ENCODE assay signal across 8 cellular contexts in genomic region chr1:39933956-39934941, GRCh38. TPM values are rescaled to one million over a fixed set of nuclear protein-coding genes. Genes with fewer than 3 reads are reported as not detected.
DNase-seq lines count a peak whose midpoint lies in the region; ATAC-seq and TF ChIP-seq lines count a peak whose summit lies in the region.

No MANE protein-coding gene starts in this region.

- no peak overlapping the region for H3K4me3 Mint-ChIP-seq in stimulated activated naive B cell treated with anti-CD40 and anti-IgM and Interleukin-4, amounts not matched to agents 10 μg/mL and 1 μg/mL and 100 μg/mL, for 72 hours
- H3K4me3 Mint-ChIP-seq in activated T-helper 17 cell treated with anti-CD3 and anti-CD28 coated beads, Interleukin-2, amount 50 U/mL, for 72 hours: no peak overlapping the region

- TF ChIP-seq CTCF in IMR-90 (conservative IDR thresholded peaks at IDR 0.05; ENCODE audit: low read depth, low read length) (no peak), body of pancreas (IDR thresholded peaks at IDR 0.05) (no peak), tibial nerve (IDR thresholded peaks at IDR 0.05) (no peak)

- BruUV-seq in IMR-90 (replicated peaks; lab: Mats Ljungman, UMichigan): no TSS peak

- peaks cover 6% of the 10 kb centered on the region for H3K4me1 ChIP-seq in IMR-90 (ENCODE audit: control insufficient read depth, insufficient read depth, low read length)
- H3K4me1 ChIP-seq in body of pancreas: peaks cover 17% of the 10 kb centered on the region
- peaks cover 0 to 6% (median 0%) of the 10 kb centered on the region in 4 donors for H3K4me1 ChIP-seq in tibial nerve

- H3K27ac Mint-ChIP-seq in stimulated activated naive B cell treated with anti-CD40 and anti-IgM and Interleukin-4, amounts not matched to agents 10 μg/mL and 1 μg/mL and 100 μg/mL, for 72 hours: no peak overlapping the region
- no peak overlapping the region for H3K27ac Mint-ChIP-seq in activated T-helper 17 cell treated with anti-CD3 and anti-CD28 coated beads, Interleukin-2, amount 50 U/mL, for 72 hours

- in situ Hi-C loops in IMR-90 (cut with MboI; ENCODE audit: low sequenced_read_pairs): no loop called here

- 0 out of 2 replicates have a peak overlapping the region, but pooled peaks have one; percentile 5 for H4K91ac ChIP-seq in IMR-90 (ENCODE audit: insufficient read depth, low read depth, low read length)

- ATAC-seq in IMR-90 (ENCODE audit: low read depth) (peak; percentile 99), body of pancreas (peak; percentile 92), left colon (peak; percentile 94), GM19035 (IDR thresholded peaks at IDR 0.05; ENCODE audit: unreplicated experiment) (no peak)
- no peak for ATAC-seq in stimulated activated naive B cell treated with anti-CD40 and anti-IgM and Interleukin-4, amounts not matched to agents 10 μg/mL and 1 μg/mL and 100 μg/mL, for 72 hours (replicated peaks)
- no peak for ATAC-seq in activated T-helper 17 cell treated with anti-CD3 and anti-CD28 coated beads, Interleukin-2, amount 50 U/mL, for 72 hours (replicated peaks)

- no peak overlapping the region for H3K23ac ChIP-seq in IMR-90 (ENCODE audit: low read depth, low read length)

- no peak for TF ChIP-seq POLR2A in IMR-90 (IDR thresholded peaks at IDR 0.05; ENCODE audit: low read depth, low read length)
- no peak for TF ChIP-seq POLR2A in body of pancreas (IDR thresholded peaks at IDR 0.05)
- TF ChIP-seq POLR2A in tibial nerve (IDR thresholded peaks at IDR 0.05): no peak

- H3K56ac ChIP-seq in IMR-90 (ENCODE audit: extremely low read depth, insufficient read depth, low read length): no peak overlapping the region

- H3K36me3 ChIP-seq in IMR-90 (ENCODE audit: control insufficient read depth, insufficient read depth, low read length) (no peaks in the 10 kb centered on the region), body of pancreas (replicated peaks in 1 of 2; ENCODE audit: insufficient read depth in 1 of 2, low read depth in 2 of 2) (no peaks in the 10 kb centered on the region), tibial nerve (no peaks in the 10 kb centered on the region)

- TF ChIP-seq RAD21 in IMR-90 (IDR thresholded peaks at IDR 0.05; ENCODE audit: low read length): no peak

- peaks cover 10 to 17% of the 10 kb centered on the region in 2 donors for H3K4me1 Mint-ChIP-seq in stimulated activated naive B cell treated with anti-CD40 and anti-IgM and Interleukin-4, amounts not matched to agents 10 μg/mL and 1 μg/mL and 100 μg/mL, for 72 hours
- H3K4me1 Mint-ChIP-seq in activated T-helper 17 cell treated with anti-CD3 and anti-CD28 coated beads, Interleukin-2, amount 50 U/mL, for 72 hours: no peaks in the 10 kb centered on the region

- no peaks in the 10 kb centered on the region for H4K20me1 ChIP-seq in IMR-90 (ENCODE audit: insufficient read depth, low read length)

- dilution Hi-C loops in IMR-90 (cut with HindIII; ENCODE audit: low sequenced_read_pairs, unreplicated experiment): no loop called here

- peaks cover 3% of the 10 kb centered on the region for H3K9me1 ChIP-seq in IMR-90 (ENCODE audit: insufficient read depth, low read length)

- intact Hi-C loops in IMR-90 (cut with micrococcal nuclease): no loop called here
- intact Hi-C loops in body of pancreas (cut with DNase I): no loop called here
- intact Hi-C loops in left colon (cut with DNase I, micrococcal nuclease): no loop called here

- H2BK120ac ChIP-seq in IMR-90 (ENCODE audit: low read depth, low read length): peak overlapping the region; percentile 14; the same call in 1 of the 2 replicates

- CTCF ChIA-PET in IMR-90 (lab: Yijun Ruan, JAX): no interaction called here

- H3K27me3 ChIP-seq in IMR-90 (ENCODE audit: control insufficient read depth, insufficient read depth, low read length) (no peaks in the 10 kb centered on the region), body of pancreas (no peaks in the 10 kb centered on the region), tibial nerve (no peaks in the 10 kb centered on the region)

- H3K4ac ChIP-seq in IMR-90 (ENCODE audit: low read depth, low read length): peak overlapping the region; percentile 44

- no peaks in the 10 kb centered on the region for H3K79me1 ChIP-seq in IMR-90 (ENCODE audit: low read depth in 1 of 2, low read length in 2 of 2)

- no peak overlapping the region for H3K9ac ChIP-seq in IMR-90 (ENCODE audit: low read depth, low read length)

- H2BK20ac ChIP-seq in IMR-90 (ENCODE audit: low read depth, low read length): peak overlapping the region; percentile 23; the same call in 1 of the 2 replicates

- TF ChIP-seq EP300 in tibial nerve (IDR thresholded peaks at IDR 0.05): peak; percentile 42 to 92

- peak overlapping the region; percentile 26; the same call in 1 of the 2 replicates for H3K14ac ChIP-seq in IMR-90 (replicated peaks; ENCODE audit: low read depth, low read length)

- POLR2A ChIA-PET in IMR-90 (lab: Charles Lee; ENCODE audit: unreplicated experiment): interaction anchor here (0.6 kb wide), 1 partner anchor 243 kb away, joined by 4 read pairs; the partner anchor contains the start of gene HPCAL4

- 19% methylated on average over 9 of the region's 12 CpGs; no CpG with 5 or more reads in 1 of the 2 experiments for WGBS in IMR-90 (ENCODE audit: extremely low coverage in 2 of 2, insufficient read length in 1 of 2), 2 experiments
- WGBS in body of pancreas, 2 donors: 11 to 13% methylated on average over 11 to 12 of the region's 12 CpGs
- WGBS in tibial nerve, 2 donors: 51 to 53% methylated on average over 12 of the region's 12 CpGs

- H3K36me3 Mint-ChIP-seq in stimulated activated naive B cell treated with anti-CD40 and anti-IgM and Interleukin-4, amounts not matched to agents 10 μg/mL and 1 μg/mL and 100 μg/mL, for 72 hours: no peaks in the 10 kb centered on the region
- H3K36me3 Mint-ChIP-seq in activated T-helper 17 cell treated with anti-CD3 and anti-CD28 coated beads, Interleukin-2, amount 50 U/mL, for 72 hours (ENCODE audit: low read depth): no peaks in the 10 kb centered on the region

- H3K27me3 Mint-ChIP-seq in stimulated activated naive B cell treated with anti-CD40 and anti-IgM and Interleukin-4, amounts not matched to agents 10 μg/mL and 1 μg/mL and 100 μg/mL, for 72 hours: peaks cover 5 to 11% of the 10 kb centered on the region in 2 donors
- peaks cover 3% of the 10 kb centered on the region for H3K27me3 Mint-ChIP-seq in activated T-helper 17 cell treated with anti-CD3 and anti-CD28 coated beads, Interleukin-2, amount 50 U/mL, for 72 hours

- H2BK5ac ChIP-seq in IMR-90 (ENCODE audit: low read depth, low read length, poor library complexity, severe bottlenecking): peak overlapping the region; percentile 64

- H4K8ac ChIP-seq in IMR-90 (ENCODE audit: low read depth in 2 of 2, low read length in 2 of 2): peak overlapping the region in 1 of 2 experiments; percentile 31; a peak in 1 of 4 replicates

- no peaks in the 10 kb centered on the region for H3K9me3 Mint-ChIP-seq in stimulated activated naive B cell treated with anti-CD40 and anti-IgM and Interleukin-4, amounts not matched to agents 10 μg/mL and 1 μg/mL and 100 μg/mL, for 72 hours
- H3K9me3 Mint-ChIP-seq in activated T-helper 17 cell treated with anti-CD3 and anti-CD28 coated beads, Interleukin-2, amount 50 U/mL, for 72 hours: no peaks in the 10 kb centered on the region

- H2AK9ac ChIP-seq in IMR-90 (replicated peaks; ENCODE audit: low read depth, low read length, poor library complexity): peak overlapping the region; percentile 3

- H2AFZ ChIP-seq in IMR-90 (replicated peaks; ENCODE audit: low read length, poor library complexity): peak overlapping the region; percentile 86

- H3K9me3 ChIP-seq in IMR-90 (ENCODE audit: control insufficient read depth, insufficient read depth, low read length): no peaks in the 10 kb centered on the region
- no peaks in the 10 kb centered on the region for H3K9me3 ChIP-seq in body of pancreas
- no peaks in the 10 kb centered on the region for H3K9me3 ChIP-seq in tibial nerve

- no peak overlapping the region for H3K4me3 ChIP-seq in IMR-90 (ENCODE audit: insufficient read depth, low read depth, low read length)
- no peak overlapping the region for H3K4me3 ChIP-seq in body of pancreas
- no peak overlapping the region for H3K4me3 ChIP-seq in tibial nerve

- peak overlapping the region; percentile 29 for H3K4me2 ChIP-seq in IMR-90 (ENCODE audit: low read depth, low read length)

- peak overlapping the region; percentile 21 for H3K18ac ChIP-seq in IMR-90 (ENCODE audit: low read depth, low read length)

- peak overlapping the region; percentile 59 for H3K27ac ChIP-seq in IMR-90 (ENCODE audit: insufficient read depth, low read length)
- peak overlapping the region; percentile 34 to 84 (median 72) for H3K27ac ChIP-seq in body of pancreas
- peak overlapping the region in 3 of 4 donors; percentile 52 to 69 (median 60) for H3K27ac ChIP-seq in tibial nerve

- no peak overlapping the region for H4K5ac ChIP-seq in IMR-90 (ENCODE audit: low read depth, low read length)

- peak overlapping the region; percentile 7; the same call in 1 of the 2 replicates for H2AK5ac ChIP-seq in IMR-90 (ENCODE audit: low read depth, low read length)

- no peak overlapping the region; the same call in 2 of the 3 replicates for H2BK15ac ChIP-seq in IMR-90 (ENCODE audit: low read depth, low read length)

- DNase-seq in IMR-90 (peak; percentile 91), body of pancreas (peak; percentile 64 to 93 (median 83)), left colon (peak; percentile 79 to 95), tibial nerve (ENCODE audit: low spot score in 2 of 2) (peak; percentile 62 to 86)
- DNase-seq in stimulated activated naive B cell treated with anti-CD40 and anti-IgM and Interleukin-4, amounts not matched to agents 10 μg/mL and 1 μg/mL and 100 μg/mL, for 72 hours: no peak
- DNase-seq in activated CD4-positive, alpha-beta T cell treated with anti-CD3 and anti-CD28 coated beads for 48 hours: no peak

RNA-seq across cellular contexts. Expression of gene MFSD2A, which starts 20.7 kb away (rescaled TPM):
- total RNA-seq in IMR-90 (2012; rRNA removed) (5.0 and 5.7 TPM in 2 replicates), body of pancreas (under 1 TPM; 0.33 to 0.52 TPM), left colon (10 to 100 TPM; 27.9 to 35.7 TPM), tibial nerve (10 to 100 TPM in 3 of 4 donors, 1 to 10 TPM in 1; 6.0 to 24.3 (median 18.1) TPM)
- polyA plus RNA-seq in IMR-90 (2012; rRNA removed): 6.7 and 7.3 TPM in 2 replicates
- polyA plus RNA-seq in IMR-90 (2012; cell fraction: cytosol; rRNA removed): 3.7 and 5.3 TPM in 2 replicates
- 13.7 and 18.4 TPM in 2 replicates for polyA plus RNA-seq in IMR-90 (2012; cell fraction: nucleus; rRNA removed; ENCODE audit: low replicate concordance)
- total RNA-seq in activated T-helper 17 cell treated with anti-CD3 and anti-CD28 coated beads, Interleukin-2, amount 50 U/mL, for 72 hours: 10 to 100 TPM in 1 of 2 donors, 1 to 10 TPM in 1; 8.1 to 10.3 TPM

RNA-seq across cellular contexts. Expression of gene MYCL, which starts 32.5 kb away (rescaled TPM):
- total RNA-seq in IMR-90 (2012; rRNA removed): 0.56 and 0.72 TPM in 2 replicates
- 0.75 and 0.87 TPM in 2 replicates for polyA plus RNA-seq in IMR-90 (2012; rRNA removed)
- polyA plus RNA-seq in IMR-90 (2012; cell fraction: cytosol; rRNA removed): 0.42 and 0.52 TPM in 2 replicates
- 0.36 and 0.41 TPM in 2 replicates for polyA plus RNA-seq in IMR-90 (2012; cell fraction: nucleus; rRNA removed; ENCODE audit: low replicate concordance)
- 10 to 100 TPM; 28.3 to 33.0 TPM for total RNA-seq in body of pancreas
- total RNA-seq in left colon: 10 to 100 TPM; 13.7 to 15.4 TPM
- 1 to 10 TPM in 1 of 4 donors, under 1 TPM in 3; 0.30 to 1.8 (median 0.86) TPM for total RNA-seq in tibial nerve
- under 1 TPM in 1 of 2 donors, not detected in 1; 0.09 TPM for total RNA-seq in activated T-helper 17 cell treated with anti-CD3 and anti-CD28 coated beads, Interleukin-2, amount 50 U/mL, for 72 hours

RNA-seq across cellular contexts. Expression of gene TRIT1, which starts 50.9 kb away (rescaled TPM):
- total RNA-seq in IMR-90 (2012; rRNA removed): 27.8 and 29.2 TPM in 2 replicates
- 10.8 and 13.5 TPM in 2 replicates for polyA plus RNA-seq in IMR-90 (2012; rRNA removed)
- 3.8 and 4.7 TPM in 2 replicates for polyA plus RNA-seq in IMR-90 (2012; cell fraction: cytosol; rRNA removed)
- 9.5 and 28.8 TPM in 2 replicates for polyA plus RNA-seq in IMR-90 (2012; cell fraction: nucleus; rRNA removed; ENCODE audit: low replicate concordance)
- 10 to 100 TPM; 15.8 to 30.7 TPM for total RNA-seq in body of pancreas
- 10 to 100 TPM; 12.1 to 17.0 TPM for total RNA-seq in left colon
- 10 to 100 TPM; 17.4 to 29.8 (median 27.4) TPM for total RNA-seq in tibial nerve
- total RNA-seq in activated T-helper 17 cell treated with anti-CD3 and anti-CD28 coated beads, Interleukin-2, amount 50 U/mL, for 72 hours: 10 to 100 TPM; 33.6 to 41.0 TPM

Comparison
In these comparisons a context has a peak if more than half of its experiments do, and no peak if none do; other contexts are left out.
1. ATAC-seq: peak in IMR-90 (single experiment), body of pancreas (single experiment) and left colon (single experiment); none in GM19035 (single experiment), stimulated activated naive B cell treated with anti-CD40 and anti-IgM and Interleukin-4, amounts not matched to agents 10 μg/mL and 1 μg/mL and 100 μg/mL, for 72 hours (0 of 2) and activated T-helper 17 cell treated with anti-CD3 and anti-CD28 coated beads, Interleukin-2, amount 50 U/mL, for 72 hours (single experiment).
2. DNase-seq: peak in IMR-90 (single experiment), body of pancreas (4 of 4), left colon (2 of 2) and tibial nerve (2 of 2); none in stimulated activated naive B cell treated with anti-CD40 and anti-IgM and Interleukin-4, amounts not matched to agents 10 μg/mL and 1 μg/mL and 100 μg/mL, for 72 hours (single experiment) and activated CD4-positive, alpha-beta T cell treated with anti-CD3 and anti-CD28 coated beads for 48 hours (single experiment).
3. Peak in every context shown above with its lines, with median percentiles within 50 percentile points of each other: H3K27ac ChIP-seq.